ENCODE assay signal across 14 cellular contexts in genomic region chr3:125351814-125352456, GRCh38. TPM values are rescaled to one million over a fixed set of nuclear protein-coding genes. Genes with fewer than 3 reads are reported as not detected.
DNase-seq lines count a peak whose midpoint lies in the region; ATAC-seq, FAIRE-seq and TF ChIP-seq lines count a peak whose summit lies in the region.
"Had no signal": no experiment of that assay in that cellular context is flagged by ENCODE, and none has a peak within 500 bp of the region (broad histone marks: within the 10 kb centered on the region; RNA-seq: fewer than 3 reads in every experiment).

No MANE protein-coding gene starts in this region.

- H3K4me2 ChIP-seq in DOHH2 (ENCODE audit: low read length): peak overlapping the region; percentile 69
- H3K4me2 ChIP-seq in IMR-90 (ENCODE audit: low read depth, low read length): peak overlapping the region; percentile 55; the same call in 1 of the 2 replicates
- peak overlapping the region; percentile 70 for H3K4me2 ChIP-seq in GM12878 (ENCODE audit: control insufficient read depth, insufficient read depth)
- H3K4me2 ChIP-seq in HepG2 (ENCODE audit: low read depth, low read length): no peak overlapping the region
- H3K4me2 ChIP-seq: neural progenitor cell had no signal

- H3K36me3 ChIP-seq in DOHH2 (ENCODE audit: control insufficient read depth, low read length): peaks cover 28% of the 10 kb centered on the region
- no peaks in the 10 kb centered on the region for H3K36me3 ChIP-seq in IMR-90 (ENCODE audit: control insufficient read depth, insufficient read depth, low read length)
- H3K36me3 ChIP-seq in GM12878 (ENCODE audit: control insufficient read depth in 2 of 2, insufficient read depth in 2 of 2, low read length in 1 of 2): no peaks in the 10 kb centered on the region; a peak in 1 of 4 replicates
- no peaks in the 10 kb centered on the region for H3K36me3 ChIP-seq in HepG2 (replicated peaks in 1 of 2; ENCODE audit: control insufficient read depth in 1 of 2, insufficient read depth in 2 of 2, low read length in 2 of 2)
- peaks cover 5% of the 10 kb centered on the region for H3K36me3 ChIP-seq in endodermal cell (ENCODE audit: control insufficient read depth, insufficient read depth, low read length)
- H3K36me3 ChIP-seq: neural progenitor cell had no signal

- in situ Hi-C loops in IMR-90 (cut with MboI; ENCODE audit: low sequenced_read_pairs): no loop called here
- in situ Hi-C loops in GM12878 (cut with MboI): no loop called here
- in situ Hi-C loops in HepG2 (cut with HindIII; ENCODE audit: extremely low pct_ligation_motif_present, low pct_unique_long_range_greater_than_20kb): no loop called here

- TF ChIP-seq RAD21 in IMR-90 (IDR thresholded peaks at IDR 0.05; ENCODE audit: low read length) (no peak), GM12878 (IDR thresholded peaks at IDR 0.05; ENCODE audit: insufficient read depth, low read depth, low read length) (no peak), HepG2 (CRISPR knock-in tag; IDR thresholded peaks at IDR 0.05) (no peak)

- peak overlapping the region; percentile 60 for H3K4me3 ChIP-seq in DOHH2 (ENCODE audit: low read length)
- H3K4me3 ChIP-seq in IMR-90 (ENCODE audit: insufficient read depth, low read depth, low read length): no peak overlapping the region
- H3K4me3 ChIP-seq in GM12878: peak overlapping the region; percentile 4; the same call in 1 of the 2 replicates
- H3K4me3 ChIP-seq in HepG2 (replicated peaks in 1 of 3; ENCODE audit: insufficient read depth in 1 of 3, low read depth in 2 of 3, low read length in 3 of 3): no peak overlapping the region
- H3K4me3 ChIP-seq in endodermal cell (ENCODE audit: low read length): no peak overlapping the region
- H3K4me3 ChIP-seq: neural progenitor cell had no signal

- no peak overlapping the region for H2BK15ac ChIP-seq in IMR-90 (ENCODE audit: low read depth, low read length)

- DNase-seq in IMR-90: peak; percentile 71
- no peak for DNase-seq in GM12878 (ENCODE audit: low read depth, low spot score)
- DNase-seq in HepG2 (ENCODE audit: low spot score): no peak
- no peak for DNase-seq in NCI-H1930 (lab: John Stamatoyannopoulos, UW)
- DNase-seq in CD1c-positive myeloid dendritic cell (ENCODE audit: extremely low spot score): no peak
- no peak for DNase-seq in endodermal cell
- DNase-seq in activated T-cell treated with anti-CD3 and anti-CD28 coated beads, Interleukin-2, amount 50 U/mL, for 48 hours: no peak
- DNase-seq: activated CD8-positive, alpha-beta memory T cell treated with anti-CD3 and anti-CD28 coated beads, Interleukin-2, amount 50 U/mL, for 48 hours; CD4-positive, alpha-beta memory T cell; NCI-H146 had no signal

- dilution Hi-C loops in IMR-90 (cut with HindIII; ENCODE audit: low sequenced_read_pairs, unreplicated experiment): no loop called here

- H3K9me3 Mint-ChIP-seq in endodermal cell: peaks cover 13% of the 10 kb centered on the region

- H4K5ac ChIP-seq in IMR-90 (ENCODE audit: low read depth, low read length): no peak overlapping the region

- no peak overlapping the region for H3K4me3 Mint-ChIP-seq in endodermal cell
- H3K4me3 Mint-ChIP-seq: brain, neural progenitor cell had no signal

- H3K4me1 ChIP-seq in DOHH2 (ENCODE audit: control insufficient read depth, low read length) (peaks cover 83% of the 10 kb centered on the region), IMR-90 (ENCODE audit: control insufficient read depth, insufficient read depth, low read length) (peaks cover 4% of the 10 kb centered on the region; the same call in 1 of the 2 replicates), GM12878 (ENCODE audit: control insufficient read depth, insufficient read depth, low read length) (peaks cover 30% of the 10 kb centered on the region), HepG2 (ENCODE audit: insufficient read depth, low read length) (peaks cover 55% of the 10 kb centered on the region), endodermal cell (ENCODE audit: control insufficient read depth, insufficient read depth, low read length) (no peaks in the 10 kb centered on the region)

- no peak overlapping the region; the same call in 1 of the 2 replicates for H3K4ac ChIP-seq in IMR-90 (ENCODE audit: low read depth, low read length)

- no peak overlapping the region for H3K56ac ChIP-seq in IMR-90 (ENCODE audit: extremely low read depth, insufficient read depth, low read length)

- POLR2A ChIA-PET in IMR-90 (lab: Charles Lee; ENCODE audit: unreplicated experiment) (no interaction called here), GM12878 (lab: Charles Lee) (interaction anchor here (0.7 to 1.2 kb wide), 2 partner anchors 11 to 42 kb away, joined by 3 to 9 read pairs; no protein-coding TSS in a partner anchor), HepG2 (lab: Yijun Ruan, JAX) (no interaction called here)

- no peak overlapping the region for H2AK5ac ChIP-seq in IMR-90 (ENCODE audit: low read depth, low read length)

- peak overlapping the region; percentile 29; the same call in 1 of the 2 replicates for H3K18ac ChIP-seq in IMR-90 (ENCODE audit: low read depth, low read length)

- H2BK20ac ChIP-seq in IMR-90 (ENCODE audit: low read depth, low read length): peak overlapping the region; percentile 8; the same call in 1 of the 2 replicates

- peak overlapping the region; percentile 66; the same call in 1 of the 2 replicates for H3K23ac ChIP-seq in IMR-90 (ENCODE audit: low read depth, low read length)

- no TSS peak for BruUV-seq in IMR-90 (replicated peaks; lab: Mats Ljungman, UMichigan)
- no TSS peak for BruUV-seq in GM12878 (replicated peaks; lab: Mats Ljungman, UMichigan)
- no TSS peak for BruUV-seq in HepG2 (replicated peaks; lab: Mats Ljungman, UMichigan)

- H3K27me3 ChIP-seq in DOHH2 (ENCODE audit: control insufficient read depth, low read length) (no peaks in the 10 kb centered on the region), IMR-90 (ENCODE audit: control insufficient read depth, insufficient read depth, low read length) (no peaks in the 10 kb centered on the region), GM12878 (replicated peaks in 1 of 2; ENCODE audit: control insufficient read depth in 2 of 2, insufficient read depth in 2 of 2, low read length in 1 of 2) (no peaks in the 10 kb centered on the region), HepG2 (ENCODE audit: control insufficient read depth in 1 of 2, insufficient read depth in 2 of 2, low read length in 2 of 2) (no peaks in the 10 kb centered on the region), endodermal cell (ENCODE audit: control insufficient read depth, insufficient read depth, low read length, poor library complexity, severe bottlenecking) (no peaks in the 10 kb centered on the region)
- H3K27me3 ChIP-seq: neural progenitor cell had no signal

- TF ChIP-seq EP300 in GM12878 (IDR thresholded peaks at IDR 0.05; ENCODE audit: borderline replicate concordance in 1 of 2, control insufficient read depth in 1 of 2, low read depth in 2 of 2, low read length in 2 of 2) (no peak), HepG2 (IDR thresholded peaks at IDR 0.05; ENCODE audit: low read depth in 2 of 2, low read length in 2 of 2) (no peak), HepG2 (CRISPR knock-in tag; IDR thresholded peaks at IDR 0.05; ENCODE audit: borderline replicate concordance) (no peak)

- no peak overlapping the region for H2AFZ ChIP-seq in IMR-90 (replicated peaks; ENCODE audit: low read length, poor library complexity)
- no peak overlapping the region for H2AFZ ChIP-seq in GM12878 (ENCODE audit: control insufficient read depth, low read depth, low read length)
- no peak overlapping the region for H2AFZ ChIP-seq in HepG2 (ENCODE audit: low read length)
- H2AFZ ChIP-seq: neural progenitor cell had no signal

- peak overlapping the region; percentile 59 for H2BK5ac ChIP-seq in IMR-90 (ENCODE audit: low read depth, low read length, poor library complexity, severe bottlenecking)

- 29% methylated on average over 1 of the region's 2 CpGs; no CpG with 5 or more reads in 1 of the 2 experiments for WGBS in IMR-90 (ENCODE audit: extremely low coverage in 2 of 2, insufficient read length in 1 of 2), 2 experiments
- WGBS in GM12878 (ENCODE audit: insufficient coverage, insufficient replicate concordance, low lambda C conversion rate, missing lambda C conversion rate): 2% methylated on average over 2 of the region's 2 CpGs
- WGBS in HepG2 (ENCODE audit: low lambda C conversion rate): 85% methylated on average over 2 of the region's 2 CpGs
- 92 to 100% methylated on average over 1 to 2 of the region's 2 CpGs for WGBS in endodermal cell (ENCODE audit: insufficient coverage in 1 of 2, insufficient read length in 1 of 2), 2 experiments

- H3K9ac ChIP-seq in IMR-90 (ENCODE audit: low read depth, low read length): no peak overlapping the region
- H3K9ac ChIP-seq in GM12878 (ENCODE audit: control insufficient read depth, insufficient read depth, low read length): no peak overlapping the region
- H3K9ac ChIP-seq in HepG2 (ENCODE audit: insufficient read depth, low read depth, low read length): no peak overlapping the region
- no peak overlapping the region for H3K9ac ChIP-seq in endodermal cell (ENCODE audit: extremely low read depth, low read length, poor library complexity, severe bottlenecking)
- H3K9ac ChIP-seq: neural progenitor cell had no signal

- no peak overlapping the region for H4K91ac ChIP-seq in IMR-90 (ENCODE audit: insufficient read depth, low read depth, low read length)

- H3K9me2 ChIP-seq in DOHH2 (replicated peaks; ENCODE audit: control insufficient read depth, low read length): no peaks in the 10 kb centered on the region

- no peaks in the 10 kb centered on the region for H3K4me1 Mint-ChIP-seq in endodermal cell
- H3K4me1 Mint-ChIP-seq: neural progenitor cell had no signal

- FAIRE-seq in GM12878 (lab: Jason Lieb, UNC): peak; percentile 27
- no peak for FAIRE-seq in HepG2 (lab: Jason Lieb, UNC)

- CTCF ChIA-PET in IMR-90 (lab: Yijun Ruan, JAX) (interaction anchor here (0.5 to 0.7 kb wide), 2 partner anchors 34 to 67 kb away, joined by 3 read pairs; no protein-coding TSS in a partner anchor), GM12878 (lab: Yijun Ruan, JAX) (no interaction called here), HepG2 (lab: Yijun Ruan, JAX; ENCODE audit: low intra/inter-chr PET ratio, low total read pairs) (no interaction called here)

- H4K8ac ChIP-seq in IMR-90 (ENCODE audit: low read depth in 2 of 2, low read length in 2 of 2): peak overlapping the region in 1 of 2 experiments; percentile 61; a peak in 1 of 4 replicates

- H3K27ac Mint-ChIP-seq in endodermal cell: no peak overlapping the region
- H3K27ac Mint-ChIP-seq: neural progenitor cell had no signal

- TF ChIP-seq CTCF in DOHH2 (IDR thresholded peaks at IDR 0.05; ENCODE audit: low read depth, low read length, poor library complexity, severe bottlenecking) (no peak), IMR-90 (conservative IDR thresholded peaks at IDR 0.05; ENCODE audit: low read depth, low read length) (no peak), GM12878 (IDR thresholded peaks at IDR 0.05 in 2 of 3, conservative IDR thresholded peaks at IDR 0.05 in 1 of 3; ENCODE audit: control insufficient read depth in 2 of 3, extremely low read depth in 1 of 3, insufficient read depth in 1 of 3, low read depth in 3 of 3, low read length in 3 of 3) (no peak), HepG2 (CRISPR knock-in tag; IDR thresholded peaks at IDR 0.05) (no peak), endodermal cell (conservative IDR thresholded peaks at IDR 0.05) (no peak)

- peaks cover 34% of the 10 kb centered on the region for H3F3A ChIP-seq in DOHH2 (ENCODE audit: control insufficient read depth, insufficient read depth)

- intact Hi-C loops in IMR-90 (cut with micrococcal nuclease): no loop called here
- intact Hi-C loops in GM12878 (cut with micrococcal nuclease; ENCODE audit: unreplicated experiment): no loop called here
- intact Hi-C loops in HepG2 (cut with micrococcal nuclease; ENCODE audit: unreplicated experiment): no loop called here

- H3K9me3 ChIP-seq in DOHH2 (ENCODE audit: control insufficient read depth, insufficient read depth, low read length) (peaks cover 3% of the 10 kb centered on the region; the same call in 1 of the 2 replicates), IMR-90 (ENCODE audit: control insufficient read depth, insufficient read depth, low read length) (no peaks in the 10 kb centered on the region), GM12878 (replicated peaks; ENCODE audit: control insufficient read depth, insufficient read depth, low read length) (peaks cover 7% of the 10 kb centered on the region), HepG2 (ENCODE audit: low read length) (no peaks in the 10 kb centered on the region), endodermal cell (ENCODE audit: control insufficient read depth, low read length) (peaks cover 15% of the 10 kb centered on the region)

- SMC1A ChIA-PET in GM12878 (lab: Charles Lee; ENCODE audit: uncharacterized antibody, unreplicated experiment): interaction anchor here (0.6 to 1.3 kb wide), 4 partner anchors 14 to 88 kb away, joined by 3 to 6 read pairs (median 4); no protein-coding TSS in a partner anchor

- peak overlapping the region; percentile 53; the same call in 1 of the 2 replicates for H3K14ac ChIP-seq in IMR-90 (replicated peaks; ENCODE audit: low read depth, low read length)

- peak overlapping the region; percentile 40 for H2BK120ac ChIP-seq in IMR-90 (ENCODE audit: low read depth, low read length)

- H3K27ac ChIP-seq in DOHH2 (ENCODE audit: low read depth, low read length) (peak overlapping the region; percentile 89), IMR-90 (ENCODE audit: insufficient read depth, low read length) (no peak overlapping the region), GM12878 (ENCODE audit: control insufficient read depth, insufficient read depth) (peak overlapping the region; percentile 17; the same call in 1 of the 2 replicates), HepG2 (ENCODE audit: extremely low read length, insufficient read depth, low read length) (no peak overlapping the region), endodermal cell (ENCODE audit: low read depth, low read length) (no peak overlapping the region)
- H3K27ac ChIP-seq: neural progenitor cell had no signal

- H3K27me3 Mint-ChIP-seq in endodermal cell (ENCODE audit: insufficient read depth): no peaks in the 10 kb centered on the region
- H3K27me3 Mint-ChIP-seq: brain; CD4-positive, alpha-beta memory T cell had no signal

- RAD21 ChIA-PET in GM12878 (lab: Charles Lee; ENCODE audit: unreplicated experiment): interaction anchor here (0.6 to 1.1 kb wide), 2 partner anchors 76 to 84 kb away, joined by 3 to 4 read pairs; no protein-coding TSS in a partner anchor

- peaks cover 98% of the 10 kb centered on the region for H3K79me2 ChIP-seq in DOHH2 (ENCODE audit: control insufficient read depth, low read length)
- H3K79me2 ChIP-seq in GM12878 (ENCODE audit: control insufficient read depth, insufficient read depth, low read length): peaks cover 97% of the 10 kb centered on the region
- peaks cover 94% of the 10 kb centered on the region for H3K79me2 ChIP-seq in HepG2 (ENCODE audit: insufficient read depth, low read length)

- TF ChIP-seq POLR2A in IMR-90 (IDR thresholded peaks at IDR 0.05; ENCODE audit: low read depth, low read length) (no peak), GM12878 (IDR thresholded peaks at IDR 0.05; ENCODE audit: low read depth, low read length) (no peak), HepG2 (IDR thresholded peaks at IDR 0.05; ENCODE audit: insufficient read depth in 1 of 2, low read depth in 2 of 2, low read length in 2 of 2) (no peak)

- ATAC-seq in IMR-90 (ENCODE audit: low read depth) (peak; percentile 38), GM12878 (peak; percentile 66), HepG2 (no peak)
- ATAC-seq: esophagus mucosa had no signal

- H4K20me1 ChIP-seq in DOHH2 (ENCODE audit: control insufficient read depth, insufficient read depth, low read depth, low read length): peaks cover 4% of the 10 kb centered on the region; the same call in 1 of the 2 replicates
- peaks cover 73% of the 10 kb centered on the region for H4K20me1 ChIP-seq in IMR-90 (ENCODE audit: insufficient read depth, low read length)
- no peaks in the 10 kb centered on the region for H4K20me1 ChIP-seq in GM12878 (ENCODE audit: control insufficient read depth, insufficient read depth)
- peaks cover 3% of the 10 kb centered on the region; the same call in 1 of the 2 replicates for H4K20me1 ChIP-seq in HepG2 (ENCODE audit: insufficient read depth, low read length)

- peaks cover 25% of the 10 kb centered on the region for H3K36me3 Mint-ChIP-seq in endodermal cell (ENCODE audit: low read depth)

- no peak overlapping the region for H2AK9ac ChIP-seq in IMR-90 (replicated peaks; ENCODE audit: low read depth, low read length, poor library complexity)

- no peaks in the 10 kb centered on the region for H3K9me1 ChIP-seq in IMR-90 (ENCODE audit: insufficient read depth, low read length)

- peaks cover 19 to 66% of the 10 kb centered on the region in 2 experiments; a peak in 3 of 4 replicates for H3K79me1 ChIP-seq in IMR-90 (ENCODE audit: low read depth in 1 of 2, low read length in 2 of 2)

RNA-seq across cellular contexts. Expression of gene ZNF148, which starts 23.2 kb away (rescaled TPM):
- total RNA-seq in IMR-90 (2012; rRNA removed): 57.8 and 65.2 TPM in 2 replicates
- 8.8 and 9.4 TPM in 2 replicates for polyA plus RNA-seq in IMR-90 (2012; rRNA removed)
- polyA plus RNA-seq in IMR-90 (2012; cell fraction: cytosol; rRNA removed): 2.6 and 2.7 TPM in 2 replicates
- 2.5 and 15.9 TPM in 2 replicates for polyA plus RNA-seq in IMR-90 (2012; cell fraction: nucleus; rRNA removed; ENCODE audit: low replicate concordance)
- 74.2 and 78.6 TPM in 2 replicates for total RNA-seq in GM12878 (2013; cell fraction: nucleolus; rRNA removed)
- 21.7 and 23.9 TPM in 2 replicates for total RNA-seq in GM12878 (2014; rRNA removed)
- 30.1 and 31.6 TPM in 2 replicates for total RNA-seq in GM12878 (2014; rRNA removed; fragmentation: Illumina TruSeq; extraction: Trizol)
- 37.0 and 39.2 TPM in 2 replicates for total RNA-seq in GM12878 (2021)
- polyA plus RNA-seq in GM12878 (2011; ENCODE audit: low read depth): 31.6 TPM
- polyA plus RNA-seq in GM12878 (2011; rRNA removed): 29.7 and 39.2 TPM in 2 replicates
- 12.4 and 14.0 TPM in 2 replicates for polyA plus RNA-seq in GM12878 (2011; cell fraction: cytosol; rRNA removed)
- 13.7 and 17.3 TPM in 2 replicates for polyA plus RNA-seq in GM12878 (2011; cell fraction: nucleus; rRNA removed)
- 13.8 and 17.8 TPM in 2 replicates for polyA plus RNA-seq in GM12878 (2012)
- 23.7 and 26.8 TPM in 2 replicates for polyA plus RNA-seq in GM12878 (2014; fragmentation: Illumina TruSeq; extraction: Trizol)
- polyA plus RNA-seq in GM12878 (2014; fragmentation: Nextera tagmentation; extraction: Ambion mirVana): 1 to 10 TPM; 8.6 to 9.4 TPM
- 10.1 and 11.2 TPM in 2 replicates for polyA plus RNA-seq in GM12878 (2014; rRNA removed)
- 10 to 100 TPM; 37.0 to 40.4 TPM for polyA plus RNA-seq in GM12878 (2016; fragmentation: Nextera tagmentation; extraction: Ambion mirVana)
- polyA minus RNA-seq in GM12878 (2011; rRNA and poly(A)+ RNA removed): 76.1 and 200 TPM in 2 replicates
- polyA minus RNA-seq in GM12878 (2011; cell fraction: cytosol; rRNA and poly(A)+ RNA removed): 26.6 and 27.9 TPM in 2 replicates
- 29.4 and 38.2 TPM in 2 replicates for polyA minus RNA-seq in GM12878 (2011; cell fraction: nucleus; rRNA and poly(A)+ RNA removed)
- 33.9 and 36.1 TPM in 2 replicates for total RNA-seq in HepG2 (2016; rRNA removed; fragmentation: Illumina TruSeq; extraction: Trizol)
- 162 and 189 TPM in 2 replicates for total RNA-seq in HepG2 (2016; cell fraction: cytosol; rRNA removed; fragmentation: Illumina TruSeq; extraction: Trizol; ENCODE audit: low read depth)
- 30.8 and 31.4 TPM in 2 replicates for total RNA-seq in HepG2 (2016; cell fraction: insoluble cytoplasmic fraction; rRNA removed; fragmentation: Illumina TruSeq; extraction: Trizol)
- 58.8 and 62.0 TPM in 2 replicates for total RNA-seq in HepG2 (2016; cell fraction: membrane; rRNA removed; fragmentation: Illumina TruSeq; extraction: Trizol)
- total RNA-seq in HepG2 (2016; cell fraction: nucleus; rRNA removed; fragmentation: Illumina TruSeq; extraction: Trizol): 23.0 and 30.4 TPM in 2 replicates
- polyA plus RNA-seq in HepG2 (2011; rRNA removed): 8.2 and 10.6 TPM in 2 replicates
- polyA plus RNA-seq in HepG2 (2011; cell fraction: cytosol; rRNA removed): 4.0 and 6.0 TPM in 2 replicates
- 5.9 TPM in 2 replicates for polyA plus RNA-seq in HepG2 (2011; cell fraction: nucleus; rRNA removed)
- 7.7 and 10.0 TPM in 2 replicates for polyA plus RNA-seq in HepG2 (2012)
- 0.40 and 0.43 TPM in 2 replicates for polyA plus RNA-seq in HepG2 (2016; cell fraction: cytosol; fragmentation: Illumina TruSeq; extraction: Trizol; ENCODE audit: low read depth)
- 11.5 and 14.1 TPM in 2 replicates for polyA plus RNA-seq in HepG2 (2016; cell fraction: insoluble cytoplasmic fraction; fragmentation: Illumina TruSeq; extraction: Trizol; ENCODE audit: low read depth)
- polyA plus RNA-seq in HepG2 (2016; cell fraction: membrane; fragmentation: Illumina TruSeq; extraction: Trizol; ENCODE audit: low read depth): 1.4 and 1.5 TPM in 2 replicates
- polyA plus RNA-seq in HepG2 (2016; cell fraction: nucleus; fragmentation: Illumina TruSeq; extraction: Trizol; ENCODE audit: insufficient read depth, low read depth): 10.4 and 11.0 TPM in 2 replicates
- 14.6 and 32.0 TPM in 2 replicates for polyA minus RNA-seq in HepG2 (2011; rRNA and poly(A)+ RNA removed; ENCODE audit: low replicate concordance)
- polyA minus RNA-seq in HepG2 (2011; cell fraction: cytosol; rRNA and poly(A)+ RNA removed): 25.8 and 28.3 TPM in 2 replicates
- 52.4 and 54.6 TPM in 2 replicates for polyA minus RNA-seq in HepG2 (2011; cell fraction: nucleus; rRNA and poly(A)+ RNA removed)
- total RNA-seq in endodermal cell: 10 to 100 TPM; 33.8 to 37.8 TPM
- 20.2 TPM for polyA plus RNA-seq in endodermal cell (2013, experiment 1 of 2)
- 20.1 TPM for polyA plus RNA-seq in endodermal cell (2013, experiment 2 of 2)

Comparison
In these comparisons a context has a peak if more than half of its experiments do, and no peak if none do; other contexts are left out.
1. H3K27ac ChIP-seq: peak in DOHH2 (single experiment) and GM12878 (single experiment); none in IMR-90 (single experiment), HepG2 (single experiment) and endodermal cell (single experiment).
2. H3K4me3 ChIP-seq: peak in DOHH2 (single experiment) and GM12878 (single experiment); none in IMR-90 (single experiment), HepG2 (0 of 3) and endodermal cell (single experiment).